Comparison of ENCODE assay signal across 8 cellular contexts in the genomic region with DNA sequence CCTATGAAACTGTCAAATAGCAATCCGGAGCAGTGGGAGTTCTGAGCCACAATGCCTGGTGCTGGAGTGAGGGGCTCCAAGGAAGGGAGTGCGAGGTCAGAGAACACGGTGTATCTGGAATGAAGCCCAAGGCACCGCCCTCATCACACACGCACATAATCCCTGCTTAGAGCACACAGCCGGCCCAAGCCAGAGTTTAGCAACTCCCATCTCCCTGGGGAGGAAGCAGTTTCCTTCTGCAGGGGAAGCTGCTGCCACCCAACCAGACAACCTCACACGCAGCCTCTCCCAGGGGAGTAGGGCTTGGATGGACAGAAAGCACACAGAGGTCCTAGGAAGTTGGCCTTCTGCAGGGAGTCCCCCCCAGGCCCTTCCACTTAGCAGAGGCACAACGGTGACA. TPM values are rescaled to one million over a fixed set of nuclear protein-coding genes. Genes with fewer than 3 reads are reported as not detected.
DNase-seq lines count a peak whose midpoint lies in the region; ATAC-seq and TF ChIP-seq lines count a peak whose summit lies in the region.

No MANE protein-coding gene starts in this region.

- H3K27ac Mint-ChIP-seq in CD8-positive, alpha-beta T cell, result peak overlapping the region; percentile 97
- peak overlapping the region; percentile 94 for H3K27ac Mint-ChIP-seq in osteocyte (ENCODE audit: unreplicated experiment)

- POLR2A ChIA-PET in CD8-positive, alpha-beta T cell (lab: Charles Lee), result interaction anchor here (0.6 to 2.4 kb wide), 8 partner anchors 8 to 92 kb away, joined by 3 to 12 read pairs (median 6); no protein-coding TSS in a partner anchor

- peaks cover 20% of the 10 kb centered on the region for H3K36me3 Mint-ChIP-seq in CD8-positive, alpha-beta T cell
- no peaks in the 10 kb centered on the region for H3K36me3 Mint-ChIP-seq in osteocyte (ENCODE audit: unreplicated experiment)

- H3K27me3 Mint-ChIP-seq in CD8-positive, alpha-beta T cell (ENCODE audit: low read depth), result no peaks in the 10 kb centered on the region
- H3K27me3 Mint-ChIP-seq in osteocyte (ENCODE audit: unreplicated experiment), result no peaks in the 10 kb centered on the region

- DNase-seq in CD8-positive, alpha-beta T cell, result no peak
- DNase-seq in NCI-H526 treated with DMSO at 0.1 percent for 48 hours (lab: John Stamatoyannopoulos, UW), result peak; percentile 54
- no peak for DNase-seq in osteocyte (ENCODE audit: extremely low spot score, unreplicated experiment)
- DNase-seq in NCI-H1930 (lab: John Stamatoyannopoulos, UW), result no peak

- CTCF ChIA-PET in CD8-positive, alpha-beta T cell (lab: Charles Lee), result interaction anchor here (0.6 to 2.7 kb wide), 11 partner anchors 8 to 1377 kb away, joined by 3 to 10 read pairs (median 5); no protein-coding TSS in a partner anchor

- no peaks in the 10 kb centered on the region for H3K27me3 ChIP-seq in CD8-positive, alpha-beta T cell (ENCODE audit: insufficient read depth, low read length)

- no peaks in the 10 kb centered on the region for H3K9me3 ChIP-seq in CD8-positive, alpha-beta T cell (ENCODE audit: low read length)

- H3K4me3 Mint-ChIP-seq in CD8-positive, alpha-beta T cell, result peak overlapping the region; percentile 43
- H3K4me3 Mint-ChIP-seq in osteocyte (ENCODE audit: unreplicated experiment), result no peak overlapping the region

- no peak for ATAC-seq in CD8-positive, alpha-beta T cell
- ATAC-seq in esophagus mucosa (peak; percentile 70), GM21576 (IDR thresholded peaks at IDR 0.05; ENCODE audit: unreplicated experiment) (no peak), GM18519 (IDR thresholded peaks at IDR 0.05; ENCODE audit: low FRiP score, unreplicated experiment) (no peak), HG03439 (IDR thresholded peaks at IDR 0.05; ENCODE audit: unreplicated experiment) (no peak)

- H3K4me1 ChIP-seq in CD8-positive, alpha-beta T cell (ENCODE audit: insufficient read depth, low read length), result peaks cover 98% of the 10 kb centered on the region

- H3K36me3 ChIP-seq in CD8-positive, alpha-beta T cell (ENCODE audit: insufficient read depth, low read length), result no peaks in the 10 kb centered on the region

- intact Hi-C loops in CD8-positive, alpha-beta T cell (cut with DNase I, micrococcal nuclease), result loop anchor here (2.0 kb wide), 3 partner anchors 17 to 31 kb away; a partner anchor contains a TSS

- TF ChIP-seq CTCF in CD8-positive, alpha-beta T cell (IDR thresholded peaks at IDR 0.05), result no peak
- no peak for TF ChIP-seq CTCF in osteocyte (IDR thresholded peaks at IDR 0.05)

- peak overlapping the region; percentile 7 for H3K27ac ChIP-seq in CD8-positive, alpha-beta T cell (ENCODE audit: low read depth, low read length)

- H3K4me1 Mint-ChIP-seq in CD8-positive, alpha-beta T cell (ENCODE audit: low read depth), result peaks cover 88% of the 10 kb centered on the region
- H3K4me1 Mint-ChIP-seq in osteocyte (ENCODE audit: unreplicated experiment), result peaks cover 96% of the 10 kb centered on the region

- H3K4me3 ChIP-seq in CD8-positive, alpha-beta T cell (ENCODE audit: low read depth, low read length), result no peak overlapping the region

- no peaks in the 10 kb centered on the region for H3K9me3 Mint-ChIP-seq in CD8-positive, alpha-beta T cell
- H3K9me3 Mint-ChIP-seq in osteocyte (ENCODE audit: unreplicated experiment), result no peaks in the 10 kb centered on the region

RNA-seq across cellular contexts. Expression of a gene that starts 31.3 kb away (rescaled TPM):
- total RNA-seq in CD8-positive, alpha-beta T cell, result 100 to 1,000 TPM; 153 to 161 TPM
- total RNA-seq in esophagus mucosa (117 TPM), osteocyte (371 and 380 TPM in 2 replicates)
